ENCODE assay signal across 32 cellular contexts in the genomic region with DNA sequence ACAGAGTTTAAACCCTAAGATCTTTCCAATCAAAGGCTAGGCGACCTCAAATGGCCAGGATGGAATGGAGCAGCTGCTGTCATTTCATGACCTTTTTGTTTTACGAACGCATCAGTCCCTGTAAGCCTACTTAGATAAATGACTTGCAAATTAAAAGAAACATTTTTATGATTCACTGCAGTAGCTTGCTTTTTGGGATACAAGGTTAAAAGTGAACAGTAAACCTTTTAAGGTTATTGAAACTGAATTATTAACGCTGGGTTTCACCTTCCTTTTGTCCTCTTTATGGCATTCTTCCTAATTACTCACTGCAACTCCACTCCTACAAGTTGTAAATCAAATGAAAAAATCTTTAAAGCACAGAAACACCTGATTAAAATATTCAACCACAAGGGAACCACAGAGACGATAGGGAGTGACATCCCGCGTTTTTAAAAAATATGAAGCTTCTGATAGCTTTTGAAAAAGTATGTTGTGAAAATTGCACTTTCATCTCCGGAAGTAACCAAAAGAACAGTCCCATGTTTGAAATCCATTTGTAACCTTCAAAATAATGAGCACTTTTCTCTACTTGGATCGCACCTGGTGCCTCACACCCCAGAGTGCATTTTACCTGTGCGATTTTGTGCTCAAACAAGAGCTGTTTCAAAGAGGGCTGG.
A peak's percentile ranks its signal among the peaks of the same experiment; 100 is the strongest.
DNase-seq lines count a peak whose midpoint lies in the region; ATAC-seq and TF ChIP-seq lines count a peak whose summit lies in the region.
"Had no signal": no experiment of that assay in that cellular context is flagged by ENCODE, and none has a peak within 500 bp of the region (broad histone marks: within the 10 kb centered on the region; RNA-seq: fewer than 3 reads in every experiment).

No MANE protein-coding gene starts in this region.

- DNase-seq in CD8-positive, alpha-beta T cell, result no peak
- DNase-seq in NCI-H69 (lab: John Stamatoyannopoulos, UW) (peak; percentile 88), myocyte (ENCODE audit: low read depth) (peak; percentile 29), UCSD-AML1 (lab: John Stamatoyannopoulos, UW; ENCODE audit: unreplicated experiment) (no peak), NCI-H187 (lab: John Stamatoyannopoulos, UW) (no peak), NCI-H226 (no peak)
- DNase-seq: activated CD4-positive, alpha-beta T cell treated with anti-CD3 and anti-CD28 coated beads, Interleukin-2, amount 10 ng/mL, durations not matched to agents 7 days and 5 days; activated effector memory CD4-positive, alpha-beta T cell treated with anti-CD3 and anti-CD28 coated beads, Interleukin-2, amount 50 U/mL, for 16 hours; activated T-cell treated with anti-CD3 and anti-CD28 coated beads, Interleukin-2, amount 50 U/mL, for 24 hours; BE2C; central memory CD4-positive, alpha-beta T cell; cortex of kidney; DMS153; effector memory CD4-positive, alpha-beta T cell; H9; hypothalamus; KG1; NCI-H2029; NCI-H345; stimulated activated CD4-positive, alpha-beta T cell treated with anti-CD3 and anti-CD28 coated beads, Interleukin-12 subunit alpha, Interleukin-12 subunit beta, amount 100 ng/mL, for 4 hours; stimulated activated CD4-positive, alpha-beta T cell treated with anti-CD3 and anti-CD28 coated beads, Interleukin-2, amount 100 ng/mL, for 48 hours; SW 1271; T1000; thyroid gland; WERI-Rb-1 had no signal

- peak overlapping the region; percentile 30 for H3K27ac Mint-ChIP-seq in CD8-positive, alpha-beta T cell
- H3K27ac Mint-ChIP-seq: activated CD4-positive, alpha-beta T cell treated with anti-CD3 and anti-CD28 coated beads, Interleukin-2, amount 10 ng/mL, durations not matched to agents 7 days and 5 days; activated T-cell treated with anti-CD3 and anti-CD28 coated beads, Interleukin-2, amount 50 U/mL, for 24 hours; memory B cell had no signal

- no peak overlapping the region for H3K27ac ChIP-seq in CD8-positive, alpha-beta T cell (ENCODE audit: low read depth, low read length)
- no peak overlapping the region for H3K27ac ChIP-seq in HEK293 (ENCODE audit: extremely low read depth, low read depth, low read length)
- H3K27ac ChIP-seq: neutrophil, prostate gland, vagina, WERI-Rb-1 had no signal

- no peaks in the 10 kb centered on the region for H3K9me3 Mint-ChIP-seq in CD8-positive, alpha-beta T cell
- H3K9me3 Mint-ChIP-seq: activated CD4-positive, alpha-beta T cell treated with anti-CD3 and anti-CD28 coated beads, Interleukin-2, amount 10 ng/mL, durations not matched to agents 7 days and 5 days; activated T-cell treated with anti-CD3 and anti-CD28 coated beads, Interleukin-2, amount 50 U/mL, for 24 hours; H9 had no signal

- H3K27me3 ChIP-seq in CD8-positive, alpha-beta T cell (ENCODE audit: insufficient read depth, low read length), result no peaks in the 10 kb centered on the region
- H3K27me3 ChIP-seq: BE2C, neutrophil, thyroid gland, vagina had no signal

- H3K4me1 Mint-ChIP-seq in CD8-positive, alpha-beta T cell (ENCODE audit: low read depth), result peaks cover 13% of the 10 kb centered on the region
- H3K4me1 Mint-ChIP-seq: memory B cell had no signal

- H3K4me3 Mint-ChIP-seq in CD8-positive, alpha-beta T cell, result peak overlapping the region; percentile 38
- H3K4me3 Mint-ChIP-seq: activated CD4-positive, alpha-beta T cell treated with anti-CD3 and anti-CD28 coated beads, Interleukin-2, amount 10 ng/mL, durations not matched to agents 7 days and 5 days; activated T-cell treated with anti-CD3 and anti-CD28 coated beads, Interleukin-2, amount 50 U/mL, for 24 hours; H9; memory B cell had no signal

- H3K4me3 ChIP-seq in CD8-positive, alpha-beta T cell (ENCODE audit: low read depth, low read length), result no peak overlapping the region
- no peak overlapping the region for H3K4me3 ChIP-seq in HEK293 (ENCODE audit: low read depth, low read length)
- H3K4me3 ChIP-seq: prostate gland, thyroid gland, vagina had no signal

- no peaks in the 10 kb centered on the region for H3K36me3 Mint-ChIP-seq in CD8-positive, alpha-beta T cell
- H3K36me3 Mint-ChIP-seq: memory B cell had no signal

- no peaks in the 10 kb centered on the region for H3K36me3 ChIP-seq in CD8-positive, alpha-beta T cell (ENCODE audit: insufficient read depth, low read length)
- no peaks in the 10 kb centered on the region for H3K36me3 ChIP-seq in HEK293 (ENCODE audit: control insufficient read depth in 2 of 2, insufficient read depth in 1 of 2, low read length in 2 of 2)
- H3K36me3 ChIP-seq: BE2C, neutrophil, prostate gland, thyroid gland, vagina, WERI-Rb-1 had no signal

- H3K9me3 ChIP-seq in CD8-positive, alpha-beta T cell (ENCODE audit: low read length), result no peaks in the 10 kb centered on the region
- no peaks in the 10 kb centered on the region for H3K9me3 ChIP-seq in HEK293 (ENCODE audit: control insufficient read depth, insufficient read depth, low read depth, low read length)
- H3K9me3 ChIP-seq: BE2C, neutrophil, prostate gland, thyroid gland, vagina had no signal

- H3K27me3 Mint-ChIP-seq in CD8-positive, alpha-beta T cell (ENCODE audit: low read depth), result no peaks in the 10 kb centered on the region
- H3K27me3 Mint-ChIP-seq: activated T-cell treated with anti-CD3 and anti-CD28 coated beads, Interleukin-2, amount 50 U/mL, for 24 hours had no signal

- intact Hi-C loops in CD8-positive, alpha-beta T cell (cut with DNase I, micrococcal nuclease), result no loop called here

- no peak for TF ChIP-seq CTCF in CD8-positive, alpha-beta T cell (IDR thresholded peaks at IDR 0.05)
- TF ChIP-seq CTCF in HEK293 (tag by site-specific recombination; IDR thresholded peaks at IDR 0.05), result no peak

- no peak for ATAC-seq in CD8-positive, alpha-beta T cell
- ATAC-seq: left lobe of liver, sciatic nerve had no signal

- POLR2A ChIA-PET in CD8-positive, alpha-beta T cell (lab: Charles Lee), result no interaction called here
- POLR2A ChIA-PET in HEK293 (lab: Yijun Ruan, JAX), result no interaction called here

- H3K4me1 ChIP-seq in CD8-positive, alpha-beta T cell (ENCODE audit: insufficient read depth, low read length), result no peaks in the 10 kb centered on the region
- peaks cover 10% of the 10 kb centered on the region for H3K4me1 ChIP-seq in HEK293 (ENCODE audit: control insufficient read depth, insufficient read depth, low read length)
- H3K4me1 ChIP-seq: prostate gland, vagina had no signal

- CTCF ChIA-PET in CD8-positive, alpha-beta T cell (lab: Charles Lee), result no interaction called here
- CTCF ChIA-PET in HEK293 (lab: Yijun Ruan, JAX), result interaction anchor here (0.5 to 0.6 kb wide), 2 partner anchors 442 to 1089 kb away, joined by 3 read pairs; no protein-coding TSS in a partner anchor

TF ChIP-seq in HEK293, 187 proteins besides CTCF, POLR2A, EP300 and RAD21:
- TF ChIP-seq, protein P1, sequence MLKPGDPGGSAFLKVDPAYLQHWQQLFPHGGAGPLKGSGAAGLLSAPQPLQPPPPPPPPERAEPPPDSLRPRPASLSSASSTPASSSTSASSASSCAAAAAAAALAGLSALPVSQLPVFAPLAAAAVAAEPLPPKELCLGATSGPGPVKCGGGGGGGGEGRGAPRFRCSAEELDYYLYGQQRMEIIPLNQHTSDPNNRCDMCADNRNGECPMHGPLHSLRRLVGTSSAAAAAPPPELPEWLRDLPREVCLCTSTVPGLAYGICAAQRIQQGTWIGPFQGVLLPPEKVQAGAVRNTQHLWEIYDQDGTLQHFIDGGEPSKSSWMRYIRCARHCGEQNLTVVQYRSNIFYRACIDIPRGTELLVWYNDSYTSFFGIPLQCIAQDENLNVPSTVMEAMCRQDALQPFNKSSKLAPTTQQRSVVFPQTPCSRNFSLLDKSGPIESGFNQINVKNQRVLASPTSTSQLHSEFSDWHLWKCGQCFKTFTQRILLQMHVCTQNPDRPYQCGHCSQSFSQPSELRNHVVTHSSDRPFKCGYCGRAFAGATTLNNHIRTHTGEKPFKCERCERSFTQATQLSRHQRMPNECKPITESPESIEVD (tag by site-specific recombination; IDR thresholded peaks at IDR 0.05), result peak; percentile 71
- TF ChIP-seq, protein P2, sequence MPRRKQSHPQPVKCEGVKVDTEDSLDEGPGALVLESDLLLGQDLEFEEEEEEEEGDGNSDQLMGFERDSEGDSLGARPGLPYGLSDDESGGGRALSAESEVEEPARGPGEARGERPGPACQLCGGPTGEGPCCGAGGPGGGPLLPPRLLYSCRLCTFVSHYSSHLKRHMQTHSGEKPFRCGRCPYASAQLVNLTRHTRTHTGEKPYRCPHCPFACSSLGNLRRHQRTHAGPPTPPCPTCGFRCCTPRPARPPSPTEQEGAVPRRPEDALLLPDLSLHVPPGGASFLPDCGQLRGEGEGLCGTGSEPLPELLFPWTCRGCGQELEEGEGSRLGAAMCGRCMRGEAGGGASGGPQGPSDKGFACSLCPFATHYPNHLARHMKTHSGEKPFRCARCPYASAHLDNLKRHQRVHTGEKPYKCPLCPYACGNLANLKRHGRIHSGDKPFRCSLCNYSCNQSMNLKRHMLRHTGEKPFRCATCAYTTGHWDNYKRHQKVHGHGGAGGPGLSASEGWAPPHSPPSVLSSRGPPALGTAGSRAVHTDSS (tag by site-specific recombination; IDR thresholded peaks at IDR 0.05), result no peak
- TF ChIP-seq ZNF776 (tag by site-specific recombination; IDR thresholded peaks at IDR 0.05; ENCODE audit: borderline replicate concordance) (no peak), FEZF1 (tag by site-specific recombination; IDR thresholded peaks at IDR 0.05) (peak; percentile 50)

Comparison
In these comparisons a context has a peak if more than half of its experiments do, and no peak if none do; other contexts are left out.
1. DNase-seq: peak in NCI-H69 (single experiment) and myocyte (single experiment); none in CD8-positive, alpha-beta T cell (0 of 7), UCSD-AML1 (single experiment), NCI-H187 (0 of 2) and NCI-H226 (single experiment).